ENCODE assay signal across 10 cellular contexts in the genomic region with DNA sequence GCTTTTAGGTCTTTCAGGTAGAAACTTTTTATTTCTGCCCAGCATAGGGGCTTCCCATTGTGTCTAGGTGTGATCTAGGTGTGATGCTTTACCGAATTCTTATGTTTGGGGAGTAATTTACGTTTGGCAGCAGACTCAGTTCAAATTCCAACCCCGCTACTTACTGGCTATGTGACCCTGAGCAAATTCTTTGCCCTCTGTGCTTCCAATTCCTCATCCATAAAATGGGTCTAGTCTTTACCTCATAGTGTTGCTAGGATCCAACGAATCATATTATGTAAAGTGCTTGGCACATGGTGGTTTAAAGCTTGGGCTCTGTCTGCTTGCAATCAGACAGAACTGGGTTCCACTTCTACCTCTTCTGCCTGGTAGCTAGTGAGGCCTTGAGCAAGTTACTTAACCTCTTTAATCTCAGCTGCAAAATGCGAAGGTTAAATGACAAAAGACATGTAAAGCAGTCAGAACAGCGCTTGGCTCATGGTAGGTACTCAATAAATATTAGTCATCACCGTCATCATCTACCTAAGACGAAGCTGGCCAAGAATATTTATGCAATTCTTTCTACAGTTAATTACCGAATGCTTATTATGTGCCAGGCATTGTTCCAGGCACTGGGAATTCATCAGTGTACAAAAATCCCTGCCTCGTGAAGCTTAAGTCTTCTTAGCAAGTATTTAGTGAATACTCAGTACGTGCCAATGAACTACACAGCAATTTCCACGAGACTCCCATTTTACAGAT. TPM values are rescaled to one million over a fixed set of nuclear protein-coding genes. Genes with fewer than 3 reads are reported as not detected.
DNase-seq lines count a peak whose midpoint lies in the region; ATAC-seq, FAIRE-seq and TF ChIP-seq lines count a peak whose summit lies in the region.
"Had no signal": no experiment of that assay in that cellular context is flagged by ENCODE, and none has a peak within 500 bp of the region (broad histone marks: within the 10 kb centered on the region; RNA-seq: fewer than 3 reads in every experiment).

No MANE protein-coding gene starts in this region.

- intact Hi-C loops in kidney (cut with DNase I) = no loop called here

- H3K9ac ChIP-seq in SK-N-SH (peak overlapping the region; percentile 91), kidney (ENCODE audit: low read length in 2 of 2) (peak overlapping the region; percentile 41 to 49)

- peak overlapping the region; percentile 90 for H3K4me2 ChIP-seq in SK-N-SH

- peak overlapping the region; percentile 80 for H3K27ac Mint-ChIP-seq in activated naive CD8-positive, alpha-beta T cell treated with anti-CD3 and anti-CD28 coated beads for 36 hours

- H2AFZ ChIP-seq in SK-N-SH (ENCODE audit: low read depth) = no peak overlapping the region; the same call in 1 of the 2 replicates

- H3K79me2 ChIP-seq in SK-N-SH (ENCODE audit: insufficient read depth) = peaks cover 57% of the 10 kb centered on the region

- H3K36me3 ChIP-seq in SK-N-SH (replicated peaks in 1 of 2; ENCODE audit: control insufficient read depth in 1 of 2, insufficient read depth in 2 of 2, low read length in 1 of 2) (peaks cover 9 to 31% of the 10 kb centered on the region in 2 experiments), kidney (ENCODE audit: control insufficient read depth in 1 of 2, insufficient read depth in 2 of 2, low read length in 2 of 2) (peaks cover 7 to 10% of the 10 kb centered on the region in 2 donors)

- DNase-seq in SK-N-SH (no peak), kidney (no peak), substantia nigra (lab: John Stamatoyannopoulos, UW) (no peak), DMS79 treated with DMSO at 0.1 percent for 48 hours (lab: John Stamatoyannopoulos, UW) (no peak), NCI-H2081 (lab: John Stamatoyannopoulos, UW) (no peak), GM19238 (ENCODE audit: insufficient read length, low spot score) (no peak)
- DNase-seq in activated naive CD8-positive, alpha-beta T cell treated with anti-CD3 and anti-CD28 coated beads for 36 hours = no peak

- peaks cover 44% of the 10 kb centered on the region for H3K4me1 Mint-ChIP-seq in activated naive CD8-positive, alpha-beta T cell treated with anti-CD3 and anti-CD28 coated beads for 36 hours

- H3F3A ChIP-seq in SK-N-SH (replicated peaks; ENCODE audit: insufficient read depth) = peaks cover 3% of the 10 kb centered on the region

- POLR2A ChIA-PET in SK-N-SH (lab: Yijun Ruan, JAX) = interaction anchor here (0.7 kb wide), 1 partner anchor 73 kb away, joined by 3 read pairs; a partner anchor contains a TSS

- H3K9me3 Mint-ChIP-seq in activated naive CD8-positive, alpha-beta T cell treated with anti-CD3 and anti-CD28 coated beads for 36 hours = no peaks in the 10 kb centered on the region

- no peak for TF ChIP-seq EP300 in SK-N-SH (IDR thresholded peaks at IDR 0.05; ENCODE audit: borderline replicate concordance in 1 of 2, low read depth in 1 of 2, low read length in 1 of 2)

- H3K9me3 ChIP-seq in SK-N-SH (no peaks in the 10 kb centered on the region), kidney (ENCODE audit: control insufficient read depth in 1 of 2, low read length in 2 of 2) (no peaks in the 10 kb centered on the region)

- peak overlapping the region in 1 of 2 experiments; percentile 79; a peak in 2 of 4 replicates for H3K27ac ChIP-seq in SK-N-SH (ENCODE audit: low read depth in 2 of 2, low read length in 1 of 2)
- H3K27ac ChIP-seq in kidney (ENCODE audit: low read depth in 2 of 2, low read length in 2 of 2) = no peak overlapping the region
- H3K27ac ChIP-seq in substantia nigra (ENCODE audit: low read depth, low read length, poor library complexity, severe bottlenecking) = peak overlapping the region; percentile 82

- H3K4me3 ChIP-seq in SK-N-SH (ENCODE audit: low read depth in 2 of 2, low read length in 1 of 2) (peak overlapping the region; percentile 81 to 97), kidney (ENCODE audit: low read length in 2 of 2) (peak overlapping the region; percentile 67 to 79)

- H3K9me2 ChIP-seq in SK-N-SH = no peaks in the 10 kb centered on the region

- WGBS in SK-N-SH (ENCODE audit: low lambda C conversion rate) = 39% methylated on average over 12 of the region's 12 CpGs

- peaks cover 20% of the 10 kb centered on the region for H3K27me3 Mint-ChIP-seq in activated naive CD8-positive, alpha-beta T cell treated with anti-CD3 and anti-CD28 coated beads for 36 hours

- no peak for ATAC-seq in SK-N-SH treated with all-trans-retinoic acid at 6 μM for 48 hours

- TF ChIP-seq RAD21 in SK-N-SH (IDR thresholded peaks at IDR 0.05; ENCODE audit: low read length) = no peak

- H3K4me1 ChIP-seq in SK-N-SH (ENCODE audit: control insufficient read depth in 1 of 2, insufficient read depth in 2 of 2, low read depth in 1 of 2, low read length in 1 of 2) (peaks cover 15 to 16% of the 10 kb centered on the region in 2 experiments; a peak in 1 of 4 replicates), kidney (ENCODE audit: control insufficient read depth in 1 of 2, insufficient read depth in 1 of 2, low read depth in 1 of 2, low read length in 2 of 2) (peaks cover 14 to 21% of the 10 kb centered on the region in 2 donors)

- peaks cover 17% of the 10 kb centered on the region for H3K36me3 Mint-ChIP-seq in activated naive CD8-positive, alpha-beta T cell treated with anti-CD3 and anti-CD28 coated beads for 36 hours

- H4K20me1 ChIP-seq in SK-N-SH (ENCODE audit: insufficient read depth) = peaks cover 37% of the 10 kb centered on the region

- H3K4me3 Mint-ChIP-seq in activated naive CD8-positive, alpha-beta T cell treated with anti-CD3 and anti-CD28 coated beads for 36 hours = peak overlapping the region; percentile 85

- no peak for FAIRE-seq in kidney (lab: Jason Lieb, UNC)
- FAIRE-seq: A204.1 had no signal

- no peak for TF ChIP-seq CTCF in SK-N-SH (IDR thresholded peaks at IDR 0.05)
- no peak for TF ChIP-seq CTCF in kidney (IDR thresholded peaks at IDR 0.05; ENCODE audit: borderline replicate concordance, extremely low read depth, insufficient read depth)

- no peaks in the 10 kb centered on the region for H3K27me3 ChIP-seq in SK-N-SH (ENCODE audit: insufficient read depth)

- CTCF ChIA-PET in SK-N-SH (lab: Yijun Ruan, JAX) = interaction anchor here (1.1 to 4.8 kb wide), 16 partner anchors 10 to 281 kb away, joined by 3 to 31 read pairs (median 6); no protein-coding TSS in a partner anchor

TF ChIP-seq in SK-N-SH, 30 proteins besides CTCF, POLR2A, EP300 and RAD21:
- TF ChIP-seq NRF1 (IDR thresholded peaks at IDR 0.05; ENCODE audit: low read depth, low read length) (no peak), TEAD4 (IDR thresholded peaks at IDR 0.05; ENCODE audit: borderline replicate concordance, insufficient read depth) (no peak), TCF12 (IDR thresholded peaks at IDR 0.05) (no peak), FOXM1 (IDR thresholded peaks at IDR 0.05; ENCODE audit: low read depth) (no peak), RCOR1 (IDR thresholded peaks at IDR 0.05; ENCODE audit: low read length) (no peak), MXI1 (IDR thresholded peaks at IDR 0.05; ENCODE audit: low read depth, low read length) (no peak), GABPA (IDR thresholded peaks at IDR 0.05; ENCODE audit: low read depth) (no peak), NFIC (IDR thresholded peaks at IDR 0.05; ENCODE audit: borderline replicate concordance) (no peak), MEF2A (IDR thresholded peaks at IDR 0.05; ENCODE audit: borderline replicate concordance, low read depth) (no peak)

TF ChIP-seq in SK-N-SH treated with all-trans-retinoic acid at 6 μM for 48 hours, 23 proteins besides CTCF, POLR2A, EP300 and RAD21:
- TF ChIP-seq OSR1 (CRISPR knock-in tag; IDR thresholded peaks at IDR 0.05) (no peak), ZNF565 (CRISPR knock-in tag; conservative IDR thresholded peaks at IDR 0.05; ENCODE audit: low read depth) (no peak), ZFP30 (CRISPR knock-in tag; IDR thresholded peaks at IDR 0.05) (no peak), RARB (CRISPR knock-in tag; IDR thresholded peaks at IDR 0.05) (no peak), CSDC2 (CRISPR knock-in tag; IDR thresholded peaks at IDR 0.05) (no peak)
- TF ChIP-seq, protein P1, sequence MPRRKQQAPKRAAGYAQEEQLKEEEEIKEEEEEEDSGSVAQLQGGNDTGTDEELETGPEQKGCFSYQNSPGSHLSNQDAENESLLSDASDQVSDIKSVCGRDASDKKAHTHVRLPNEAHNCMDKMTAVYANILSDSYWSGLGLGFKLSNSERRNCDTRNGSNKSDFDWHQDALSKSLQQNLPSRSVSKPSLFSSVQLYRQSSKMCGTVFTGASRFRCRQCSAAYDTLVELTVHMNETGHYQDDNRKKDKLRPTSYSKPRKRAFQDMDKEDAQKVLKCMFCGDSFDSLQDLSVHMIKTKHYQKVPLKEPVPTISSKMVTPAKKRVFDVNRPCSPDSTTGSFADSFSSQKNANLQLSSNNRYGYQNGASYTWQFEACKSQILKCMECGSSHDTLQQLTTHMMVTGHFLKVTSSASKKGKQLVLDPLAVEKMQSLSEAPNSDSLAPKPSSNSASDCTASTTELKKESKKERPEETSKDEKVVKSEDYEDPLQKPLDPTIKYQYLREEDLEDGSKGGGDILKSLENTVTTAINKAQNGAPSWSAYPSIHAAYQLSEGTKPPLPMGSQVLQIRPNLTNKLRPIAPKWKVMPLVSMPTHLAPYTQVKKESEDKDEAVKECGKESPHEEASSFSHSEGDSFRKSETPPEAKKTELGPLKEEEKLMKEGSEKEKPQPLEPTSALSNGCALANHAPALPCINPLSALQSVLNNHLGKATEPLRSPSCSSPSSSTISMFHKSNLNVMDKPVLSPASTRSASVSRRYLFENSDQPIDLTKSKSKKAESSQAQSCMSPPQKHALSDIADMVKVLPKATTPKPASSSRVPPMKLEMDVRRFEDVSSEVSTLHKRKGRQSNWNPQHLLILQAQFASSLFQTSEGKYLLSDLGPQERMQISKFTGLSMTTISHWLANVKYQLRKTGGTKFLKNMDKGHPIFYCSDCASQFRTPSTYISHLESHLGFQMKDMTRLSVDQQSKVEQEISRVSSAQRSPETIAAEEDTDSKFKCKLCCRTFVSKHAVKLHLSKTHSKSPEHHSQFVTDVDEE (CRISPR knock-in tag; IDR thresholded peaks at IDR 0.05) = no peak

RNA-seq across cellular contexts. Expression of a gene that starts 1.0 kb away (rescaled TPM):
- polyA plus RNA-seq in SK-N-SH (2012; rRNA removed) (30.6 and 45.9 TPM in 2 replicates), kidney (ENCODE audit: insufficient read depth, low read depth, low replicate concordance) (76.1 TPM)
- 47.4 and 48.2 TPM in 2 replicates for polyA plus RNA-seq in SK-N-SH (2012; cell fraction: cytosol; rRNA removed)
- polyA plus RNA-seq in SK-N-SH (2012; cell fraction: nucleus; rRNA removed) = 54.6 and 60.7 TPM in 2 replicates
- total RNA-seq in activated naive CD8-positive, alpha-beta T cell treated with anti-CD3 and anti-CD28 coated beads for 36 hours = 10 to 100 TPM; 94.6 to 96.2 TPM
- 78.2 TPM for total RNA-seq in kidney

RNA-seq across cellular contexts. Expression of a gene that starts 25.6 kb away (rescaled TPM):
- not detected in 2 replicates for polyA plus RNA-seq in SK-N-SH (2012; rRNA removed)
- not detected in 2 replicates for polyA plus RNA-seq in SK-N-SH (2012; cell fraction: cytosol; rRNA removed)
- not detected in 2 replicates for polyA plus RNA-seq in SK-N-SH (2012; cell fraction: nucleus; rRNA removed)
- total RNA-seq in activated naive CD8-positive, alpha-beta T cell treated with anti-CD3 and anti-CD28 coated beads for 36 hours = not detected
- 8.2 TPM for total RNA-seq in kidney
- 0.86 TPM for polyA plus RNA-seq in kidney (ENCODE audit: insufficient read depth, low read depth, low replicate concordance)
- total RNA-seq: NCI-H460 had no signal
